In genomic region chr1:155254228-155254713, GRCh38 we compare ENCODE assay signal across 1 cellular context.
TF ChIP-seq lines count a peak whose summit lies in the region.

No MANE protein-coding gene starts in this region.

TF ChIP-seq in H1, 55 proteins besides CTCF, POLR2A, EP300 and RAD21:
- TF ChIP-seq TAF1 (IDR thresholded peaks at IDR 0.05; ENCODE audit: low read depth, low read length), result no peak
- TF ChIP-seq NRF1 (IDR thresholded peaks at IDR 0.05; ENCODE audit: low read depth, low read length), result no peak
- TF ChIP-seq HDAC2 (IDR thresholded peaks at IDR 0.05; ENCODE audit: borderline replicate concordance in 1 of 2, low read depth in 2 of 2, low read length in 2 of 2), result no peak
- TF ChIP-seq SP2 (IDR thresholded peaks at IDR 0.05; ENCODE audit: low read length), result no peak
- TF ChIP-seq KDM5A (IDR thresholded peaks at IDR 0.05; ENCODE audit: low read length), result no peak
- TF ChIP-seq RFX5 (IDR thresholded peaks at IDR 0.05; ENCODE audit: borderline replicate concordance, low read depth, low read length), result no peak
- TF ChIP-seq CHD1 (IDR thresholded peaks at IDR 0.05; ENCODE audit: low read depth, low read length), result no peak
- TF ChIP-seq BRCA1 (IDR thresholded peaks at IDR 0.05; ENCODE audit: low read depth, low read length), result no peak
- no peak for TF ChIP-seq EZH2 (IDR thresholded peaks at IDR 0.05; ENCODE audit: low read depth, low read length, severe bottlenecking)
- no peak for TF ChIP-seq SP4 (IDR thresholded peaks at IDR 0.05; ENCODE audit: low read length)
- no peak for TF ChIP-seq ZNF274 (IDR thresholded peaks at IDR 0.05; ENCODE audit: borderline replicate concordance, extremely low read depth, low read length)
- no peak for TF ChIP-seq SIN3A (conservative IDR thresholded peaks at IDR 0.05 in 1 of 2, IDR thresholded peaks at IDR 0.05 in 1 of 2; ENCODE audit: low read depth in 1 of 2, low read length in 2 of 2)
- no peak for TF ChIP-seq GTF2F1 (IDR thresholded peaks at IDR 0.05; ENCODE audit: borderline replicate concordance, low read depth, low read length)
- TF ChIP-seq POLR2AphosphoS5 (IDR thresholded peaks at IDR 0.05; ENCODE audit: low read depth, low read length), result no peak
- no peak for TF ChIP-seq EGR1 (IDR thresholded peaks at IDR 0.05; ENCODE audit: borderline replicate concordance, low read depth, low read length)
